1 cellular context compared by ENCODE assay signal in the genomic region with DNA sequence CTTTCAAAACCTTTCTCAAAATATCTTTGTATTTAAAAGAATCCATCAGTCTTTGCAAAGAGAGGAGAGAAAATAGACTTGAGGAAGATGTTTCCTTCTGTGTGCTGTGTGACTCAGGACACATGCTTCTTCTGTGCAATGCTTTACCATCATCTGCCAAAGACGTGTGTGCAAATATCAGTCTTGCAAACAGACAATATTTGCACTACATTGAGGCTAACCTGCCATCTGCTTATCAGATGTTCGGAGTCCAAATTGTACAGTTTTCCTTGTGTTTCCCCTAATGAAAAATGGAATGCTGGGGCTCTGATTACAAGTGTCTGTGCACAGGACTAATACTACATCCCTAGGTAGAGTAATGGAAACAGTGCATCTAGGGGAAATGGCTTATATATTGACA.
TF ChIP-seq lines count a peak whose summit lies in the region.

No MANE protein-coding gene starts in this region.

TF ChIP-seq in HepG2, 621 proteins besides CTCF, POLR2A, EP300 and RAD21 (continued from another document and continues in another):
- TF ChIP-seq ZNF17 (CRISPR knock-in tag; IDR thresholded peaks at IDR 0.05) (no peak), ZNF773 (CRISPR knock-in tag; IDR thresholded peaks at IDR 0.05; ENCODE audit: borderline replicate concordance) (no peak), NFRKB (IDR thresholded peaks at IDR 0.05) (no peak), KMT2B (CRISPR knock-in tag; IDR thresholded peaks at IDR 0.05) (no peak), ZNF557 (CRISPR knock-in tag; IDR thresholded peaks at IDR 0.05) (no peak), U2AF1 (optimal IDR thresholded peaks at IDR 0.05; ENCODE audit: low read depth, low read length) (no peak), HES4 (CRISPR knock-in tag; IDR thresholded peaks at IDR 0.05; ENCODE audit: borderline replicate concordance) (no peak), SRSF4 (IDR thresholded peaks at IDR 0.05; ENCODE audit: low read depth, low read length, poor library complexity, severe bottlenecking) (no peak), NR1H2 (CRISPR knock-in tag; IDR thresholded peaks at IDR 0.05; ENCODE audit: borderline replicate concordance, low read depth) (no peak), CREB1 (IDR thresholded peaks at IDR 0.05) (no peak), CREB1 (CRISPR knock-in tag; IDR thresholded peaks at IDR 0.05) (no peak; the same call in 1 of the 2 replicates), ZMAT3 (CRISPR knock-in tag; conservative IDR thresholded peaks at IDR 0.05) (no peak), KLF9 (CRISPR knock-in tag; IDR thresholded peaks at IDR 0.05; ENCODE audit: low read depth) (no peak), SAP130 (CRISPR knock-in tag; IDR thresholded peaks at IDR 0.05; ENCODE audit: low read depth) (no peak), DMAP1 (CRISPR knock-in tag; IDR thresholded peaks at IDR 0.05) (no peak), IKZF1 (IDR thresholded peaks at IDR 0.05) (no peak), HNF4A (CRISPR knock-in tag; IDR thresholded peaks at IDR 0.05) (peak; percentile 87), SMAD1 (CRISPR knock-in tag; IDR thresholded peaks at IDR 0.05; ENCODE audit: borderline replicate concordance, low read depth) (no peak), ZNF569 (CRISPR knock-in tag; IDR thresholded peaks at IDR 0.05; ENCODE audit: borderline replicate concordance) (no peak), ZNF468 (CRISPR knock-in tag; IDR thresholded peaks at IDR 0.05) (no peak), ZSCAN25 (CRISPR knock-in tag; IDR thresholded peaks at IDR 0.05) (no peak), ZSCAN21 (CRISPR knock-in tag; IDR thresholded peaks at IDR 0.05; ENCODE audit: borderline replicate concordance) (no peak), CEBPG (CRISPR knock-in tag; IDR thresholded peaks at IDR 0.05) (no peak), SMC3 (IDR thresholded peaks at IDR 0.05; ENCODE audit: low read length) (no peak), NRL (CRISPR knock-in tag; IDR thresholded peaks at IDR 0.05; ENCODE audit: borderline replicate concordance) (no peak), DNMT3B (CRISPR knock-in tag; conservative IDR thresholded peaks at IDR 0.05) (no peak), ZBTB26 (CRISPR knock-in tag; IDR thresholded peaks at IDR 0.05; ENCODE audit: borderline replicate concordance) (no peak), TBX2 (CRISPR knock-in tag; IDR thresholded peaks at IDR 0.05; ENCODE audit: borderline replicate concordance) (peak; percentile 18; the same call in 1 of the 2 replicates), EZH2 (conservative IDR thresholded peaks at IDR 0.05; ENCODE audit: low read depth, low read length) (no peak), RXRB (CRISPR knock-in tag; IDR thresholded peaks at IDR 0.05; ENCODE audit: borderline replicate concordance) (no peak), SALL1 (CRISPR knock-in tag; IDR thresholded peaks at IDR 0.05) (peak; percentile 56; the same call in 1 of the 2 replicates), ZNF788 (CRISPR knock-in tag; IDR thresholded peaks at IDR 0.05; ENCODE audit: borderline replicate concordance) (no peak), ZBTB25 (CRISPR knock-in tag; IDR thresholded peaks at IDR 0.05) (no peak), ZNF253 (CRISPR knock-in tag; IDR thresholded peaks at IDR 0.05; ENCODE audit: borderline replicate concordance) (no peak), GZF1 (CRISPR knock-in tag; IDR thresholded peaks at IDR 0.05) (no peak), ELF1 (CRISPR knock-in tag; IDR thresholded peaks at IDR 0.05) (no peak), ZNF333 (CRISPR knock-in tag; IDR thresholded peaks at IDR 0.05; ENCODE audit: borderline replicate concordance) (no peak), ZNF75D (CRISPR knock-in tag; IDR thresholded peaks at IDR 0.05; ENCODE audit: borderline replicate concordance) (no peak), ZNF703 (CRISPR knock-in tag; IDR thresholded peaks at IDR 0.05; ENCODE audit: borderline replicate concordance) (no peak), ZXDC (CRISPR knock-in tag; IDR thresholded peaks at IDR 0.05) (no peak), KDM1A (CRISPR knock-in tag; IDR thresholded peaks at IDR 0.05) (no peak), ZNF781 (CRISPR knock-in tag; IDR thresholded peaks at IDR 0.05; ENCODE audit: borderline replicate concordance, not compliant biosample characterization) (no peak), FIP1L1 (IDR thresholded peaks at IDR 0.05; ENCODE audit: borderline replicate concordance, insufficient read depth, low read depth, low read length) (no peak), ZNF10 (CRISPR knock-in tag; IDR thresholded peaks at IDR 0.05; ENCODE audit: borderline replicate concordance, low read depth) (no peak), ZNF382 (CRISPR knock-in tag; IDR thresholded peaks at IDR 0.05; ENCODE audit: borderline replicate concordance) (no peak), ZNF354B (CRISPR knock-in tag; IDR thresholded peaks at IDR 0.05) (no peak), PAWR (CRISPR knock-in tag; IDR thresholded peaks at IDR 0.05; ENCODE audit: borderline replicate concordance) (no peak), CREM (IDR thresholded peaks at IDR 0.05) (no peak), CREM (CRISPR knock-in tag; IDR thresholded peaks at IDR 0.05) (no peak), MTA1 (CRISPR knock-in tag; IDR thresholded peaks at IDR 0.05; ENCODE audit: borderline replicate concordance) (no peak), ZNF543 (CRISPR knock-in tag; IDR thresholded peaks at IDR 0.05) (no peak), ZNF331 (CRISPR knock-in tag; IDR thresholded peaks at IDR 0.05) (0 out of 2 replicates have a peak, but pooled peaks have one; percentile 33), ZNF605 (CRISPR knock-in tag; IDR thresholded peaks at IDR 0.05) (no peak), SP5 (CRISPR knock-in tag; IDR thresholded peaks at IDR 0.05; ENCODE audit: borderline replicate concordance, low read depth) (no peak), KDM4B (CRISPR knock-in tag; IDR thresholded peaks at IDR 0.05) (no peak), XRCC5 (optimal IDR thresholded peaks at IDR 0.05; ENCODE audit: low read length) (no peak), ZNF7 (CRISPR knock-in tag; IDR thresholded peaks at IDR 0.05) (0 out of 2 replicates have a peak, but pooled peaks have one; percentile 35)
- TF ChIP-seq, protein P1, sequence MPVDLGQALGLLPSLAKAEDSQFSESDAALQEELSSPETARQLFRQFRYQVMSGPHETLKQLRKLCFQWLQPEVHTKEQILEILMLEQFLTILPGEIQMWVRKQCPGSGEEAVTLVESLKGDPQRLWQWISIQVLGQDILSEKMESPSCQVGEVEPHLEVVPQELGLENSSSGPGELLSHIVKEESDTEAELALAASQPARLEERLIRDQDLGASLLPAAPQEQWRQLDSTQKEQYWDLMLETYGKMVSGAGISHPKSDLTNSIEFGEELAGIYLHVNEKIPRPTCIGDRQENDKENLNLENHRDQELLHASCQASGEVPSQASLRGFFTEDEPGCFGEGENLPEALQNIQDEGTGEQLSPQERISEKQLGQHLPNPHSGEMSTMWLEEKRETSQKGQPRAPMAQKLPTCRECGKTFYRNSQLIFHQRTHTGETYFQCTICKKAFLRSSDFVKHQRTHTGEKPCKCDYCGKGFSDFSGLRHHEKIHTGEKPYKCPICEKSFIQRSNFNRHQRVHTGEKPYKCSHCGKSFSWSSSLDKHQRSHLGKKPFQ (CRISPR knock-in tag; IDR thresholded peaks at IDR 0.05; ENCODE audit: insufficient replicate concordance), result no peak
- TF ChIP-seq, protein P2, sequence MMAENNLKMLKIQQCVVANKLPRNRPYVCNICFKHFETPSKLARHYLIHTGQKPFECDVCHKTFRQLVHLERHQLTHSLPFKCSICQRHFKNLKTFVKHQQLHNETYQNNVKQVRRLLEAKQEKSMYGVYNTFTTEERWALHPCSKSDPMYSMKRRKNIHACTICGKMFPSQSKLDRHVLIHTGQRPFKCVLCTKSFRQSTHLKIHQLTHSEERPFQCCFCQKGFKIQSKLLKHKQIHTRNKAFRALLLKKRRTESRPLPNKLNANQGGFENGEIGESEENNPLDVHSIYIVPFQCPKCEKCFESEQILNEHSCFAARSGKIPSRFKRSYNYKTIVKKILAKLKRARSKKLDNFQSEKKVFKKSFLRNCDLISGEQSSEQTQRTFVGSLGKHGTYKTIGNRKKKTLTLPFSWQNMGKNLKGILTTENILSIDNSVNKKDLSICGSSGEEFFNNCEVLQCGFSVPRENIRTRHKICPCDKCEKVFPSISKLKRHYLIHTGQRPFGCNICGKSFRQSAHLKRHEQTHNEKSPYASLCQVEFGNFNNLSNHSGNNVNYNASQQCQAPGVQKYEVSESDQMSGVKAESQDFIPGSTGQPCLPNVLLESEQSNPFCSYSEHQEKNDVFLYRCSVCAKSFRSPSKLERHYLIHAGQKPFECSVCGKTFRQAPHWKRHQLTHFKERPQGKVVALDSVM (CRISPR knock-in tag; IDR thresholded peaks at IDR 0.05), result no peak
- TF ChIP-seq, protein P3, sequence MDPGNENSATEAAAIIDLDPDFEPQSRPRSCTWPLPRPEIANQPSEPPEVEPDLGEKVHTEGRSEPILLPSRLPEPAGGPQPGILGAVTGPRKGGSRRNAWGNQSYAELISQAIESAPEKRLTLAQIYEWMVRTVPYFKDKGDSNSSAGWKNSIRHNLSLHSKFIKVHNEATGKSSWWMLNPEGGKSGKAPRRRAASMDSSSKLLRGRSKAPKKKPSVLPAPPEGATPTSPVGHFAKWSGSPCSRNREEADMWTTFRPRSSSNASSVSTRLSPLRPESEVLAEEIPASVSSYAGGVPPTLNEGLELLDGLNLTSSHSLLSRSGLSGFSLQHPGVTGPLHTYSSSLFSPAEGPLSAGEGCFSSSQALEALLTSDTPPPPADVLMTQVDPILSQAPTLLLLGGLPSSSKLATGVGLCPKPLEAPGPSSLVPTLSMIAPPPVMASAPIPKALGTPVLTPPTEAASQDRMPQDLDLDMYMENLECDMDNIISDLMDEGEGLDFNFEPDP (CRISPR knock-in tag; conservative IDR thresholded peaks at IDR 0.05), result no peak
- TF ChIP-seq, protein P4, sequence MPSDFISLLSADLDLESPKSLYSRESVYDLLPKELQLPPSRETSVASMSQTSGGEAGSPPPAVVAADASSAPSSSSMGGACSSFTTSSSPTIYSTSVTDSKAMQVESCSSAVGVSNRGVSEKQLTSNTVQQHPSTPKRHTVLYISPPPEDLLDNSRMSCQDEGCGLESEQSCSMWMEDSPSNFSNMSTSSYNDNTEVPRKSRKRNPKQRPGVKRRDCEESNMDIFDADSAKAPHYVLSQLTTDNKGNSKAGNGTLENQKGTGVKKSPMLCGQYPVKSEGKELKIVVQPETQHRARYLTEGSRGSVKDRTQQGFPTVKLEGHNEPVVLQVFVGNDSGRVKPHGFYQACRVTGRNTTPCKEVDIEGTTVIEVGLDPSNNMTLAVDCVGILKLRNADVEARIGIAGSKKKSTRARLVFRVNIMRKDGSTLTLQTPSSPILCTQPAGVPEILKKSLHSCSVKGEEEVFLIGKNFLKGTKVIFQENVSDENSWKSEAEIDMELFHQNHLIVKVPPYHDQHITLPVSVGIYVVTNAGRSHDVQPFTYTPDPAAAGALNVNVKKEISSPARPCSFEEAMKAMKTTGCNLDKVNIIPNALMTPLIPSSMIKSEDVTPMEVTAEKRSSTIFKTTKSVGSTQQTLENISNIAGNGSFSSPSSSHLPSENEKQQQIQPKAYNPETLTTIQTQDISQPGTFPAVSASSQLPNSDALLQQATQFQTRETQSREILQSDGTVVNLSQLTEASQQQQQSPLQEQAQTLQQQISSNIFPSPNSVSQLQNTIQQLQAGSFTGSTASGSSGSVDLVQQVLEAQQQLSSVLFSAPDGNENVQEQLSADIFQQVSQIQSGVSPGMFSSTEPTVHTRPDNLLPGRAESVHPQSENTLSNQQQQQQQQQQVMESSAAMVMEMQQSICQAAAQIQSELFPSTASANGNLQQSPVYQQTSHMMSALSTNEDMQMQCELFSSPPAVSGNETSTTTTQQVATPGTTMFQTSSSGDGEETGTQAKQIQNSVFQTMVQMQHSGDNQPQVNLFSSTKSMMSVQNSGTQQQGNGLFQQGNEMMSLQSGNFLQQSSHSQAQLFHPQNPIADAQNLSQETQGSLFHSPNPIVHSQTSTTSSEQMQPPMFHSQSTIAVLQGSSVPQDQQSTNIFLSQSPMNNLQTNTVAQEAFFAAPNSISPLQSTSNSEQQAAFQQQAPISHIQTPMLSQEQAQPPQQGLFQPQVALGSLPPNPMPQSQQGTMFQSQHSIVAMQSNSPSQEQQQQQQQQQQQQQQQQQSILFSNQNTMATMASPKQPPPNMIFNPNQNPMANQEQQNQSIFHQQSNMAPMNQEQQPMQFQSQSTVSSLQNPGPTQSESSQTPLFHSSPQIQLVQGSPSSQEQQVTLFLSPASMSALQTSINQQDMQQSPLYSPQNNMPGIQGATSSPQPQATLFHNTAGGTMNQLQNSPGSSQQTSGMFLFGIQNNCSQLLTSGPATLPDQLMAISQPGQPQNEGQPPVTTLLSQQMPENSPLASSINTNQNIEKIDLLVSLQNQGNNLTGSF (CRISPR knock-in tag; IDR thresholded peaks at IDR 0.05), result no peak
